In the genomic region with DNA sequence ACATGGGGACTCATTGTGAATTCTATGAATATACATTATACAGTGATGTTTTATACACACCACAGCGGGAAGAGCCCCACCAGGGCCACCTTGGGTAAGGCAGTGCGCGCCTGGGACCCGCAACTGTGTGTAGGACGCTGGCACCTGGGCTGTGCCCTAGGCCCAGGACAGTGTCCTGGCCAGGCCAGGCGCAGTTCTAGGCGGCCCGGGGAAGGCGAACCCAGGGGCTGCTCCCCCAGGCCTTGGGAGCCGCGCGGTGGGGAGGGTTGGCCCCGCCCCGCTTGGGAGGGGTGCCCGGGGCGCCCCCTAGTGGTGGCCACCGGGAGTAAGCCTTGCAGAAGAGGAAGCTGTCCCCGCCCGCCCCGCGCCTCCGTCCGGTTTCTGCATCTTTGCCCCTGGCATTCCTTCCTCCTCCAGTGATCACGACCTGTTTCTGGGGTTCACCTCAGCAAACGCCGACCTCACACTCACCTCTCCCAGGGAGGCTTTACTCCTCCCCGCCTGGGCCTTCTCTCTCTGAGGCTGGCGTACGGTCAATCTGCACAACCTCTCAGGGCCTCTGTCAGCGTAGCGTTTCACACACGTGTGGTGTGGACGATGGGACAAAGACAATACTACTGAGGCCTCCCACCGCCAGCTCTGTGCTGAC, we compare ENCODE assay signal across 8 cellular contexts. TPM values are rescaled to one million over a fixed set of nuclear protein-coding genes. Genes with fewer than 3 reads are reported as not detected.
DNase-seq lines count a peak whose midpoint lies in the region; ATAC-seq, FAIRE-seq and TF ChIP-seq lines count a peak whose summit lies in the region.

No MANE protein-coding gene starts in this region.

- H3K36me3 ChIP-seq in mucosa of stomach (ENCODE audit: control insufficient read depth, insufficient read depth, low read length) = peaks cover 12% of the 10 kb centered on the region

- peak overlapping the region; percentile 23 for H3K9ac ChIP-seq in mucosa of stomach (ENCODE audit: low read length)

- no peaks in the 10 kb centered on the region for H3K27me3 ChIP-seq in mucosa of stomach (ENCODE audit: control insufficient read depth, insufficient read depth, low read length)

- H3K4me3 ChIP-seq in mucosa of stomach (ENCODE audit: low read length) = peak overlapping the region; percentile 1

- peak; percentile 94 for FAIRE-seq in GM12892 (lab: Jason Lieb, UNC)

- ATAC-seq in HG03045 (IDR thresholded peaks at IDR 0.05; ENCODE audit: unreplicated experiment) (peak; percentile 63), HG02973 (IDR thresholded peaks at IDR 0.05; ENCODE audit: unreplicated experiment) (no peak)

- H3K27ac Mint-ChIP-seq in endothelial cell (ENCODE audit: unreplicated experiment) = peak overlapping the region; percentile 80

- H3K27me3 Mint-ChIP-seq in endothelial cell (ENCODE audit: unreplicated experiment) = peaks cover 5% of the 10 kb centered on the region

- DNase-seq in GM12892 (ENCODE audit: insufficient read length) (peak; percentile 94), NCI-H774 (lab: John Stamatoyannopoulos, UW) (peak; percentile 60), endothelial cell (ENCODE audit: low spot score) (peak; percentile 86)
- DNase-seq in activated CD8-positive, alpha-beta memory T cell treated with anti-CD3 and anti-CD28 coated beads for 1 hour (ENCODE audit: extremely low read depth in 1 of 2, low read depth in 1 of 2) = peak; percentile 38 to 78
- peak; percentile 72 for DNase-seq in stimulated activated CD8-positive, alpha-beta memory T cell treated with anti-CD3 and anti-CD28 coated beads, Interleukin-4, amount 100 ng/mL, for 24 hours (ENCODE audit: low read depth)

- peaks cover 47% of the 10 kb centered on the region for H3K4me1 ChIP-seq in mucosa of stomach (ENCODE audit: control insufficient read depth, insufficient read depth, low read length)

- H3K9me3 Mint-ChIP-seq in endothelial cell (ENCODE audit: unreplicated experiment) = no peaks in the 10 kb centered on the region

- TF ChIP-seq POLR2A in GM12892 (IDR thresholded peaks at IDR 0.05; ENCODE audit: low read depth, low read length) = no peak; the same call in 1 of the 2 replicates

- peak overlapping the region; percentile 77 for H3K4me3 Mint-ChIP-seq in endothelial cell (ENCODE audit: unreplicated experiment)

- H3K36me3 Mint-ChIP-seq in endothelial cell (ENCODE audit: low read depth, unreplicated experiment) = no peaks in the 10 kb centered on the region

- H3K9me3 ChIP-seq in mucosa of stomach (ENCODE audit: control insufficient read depth, low read length) = no peaks in the 10 kb centered on the region

- H3K4me1 Mint-ChIP-seq in endothelial cell (ENCODE audit: unreplicated experiment) = peaks cover 13% of the 10 kb centered on the region

- TF ChIP-seq CTCF in endothelial cell (IDR thresholded peaks at IDR 0.05; ENCODE audit: unreplicated experiment) = peak; percentile 99

RNA-seq across cellular contexts. Expression of gene EHD1, which starts 9.5 kb away (rescaled TPM):
- 76.6 TPM for polyA plus RNA-seq in GM12892 (2012; ENCODE audit: missing spikeins)
- 84.0 TPM for total RNA-seq in endothelial cell (ENCODE audit: unreplicated experiment)

RNA-seq across cellular contexts. Expression of gene ATG2A, which starts 29.1 kb away (rescaled TPM):
- polyA plus RNA-seq in GM12892 (2012; ENCODE audit: missing spikeins) = 3.2 TPM
- 22.4 TPM for total RNA-seq in endothelial cell (ENCODE audit: unreplicated experiment)

RNA-seq across cellular contexts. Expression of gene PPP2R5B, which starts 36.6 kb away (rescaled TPM):
- 8.6 TPM for polyA plus RNA-seq in GM12892 (2012; ENCODE audit: missing spikeins)
- 13.3 TPM for total RNA-seq in endothelial cell (ENCODE audit: unreplicated experiment)

RNA-seq across cellular contexts. Expression of gene CDC42BPG, which starts 43.4 kb away (rescaled TPM):
- 0.15 TPM for polyA plus RNA-seq in GM12892 (2012; ENCODE audit: missing spikeins)
- 4.1 TPM for total RNA-seq in endothelial cell (ENCODE audit: unreplicated experiment)

RNA-seq across cellular contexts. Expression of gene GPHA2, which starts 47.8 kb away (rescaled TPM):
- not detected for polyA plus RNA-seq in GM12892 (2012; ENCODE audit: missing spikeins)
- not detected for total RNA-seq in endothelial cell (ENCODE audit: unreplicated experiment)
